In the genomic region with DNA sequence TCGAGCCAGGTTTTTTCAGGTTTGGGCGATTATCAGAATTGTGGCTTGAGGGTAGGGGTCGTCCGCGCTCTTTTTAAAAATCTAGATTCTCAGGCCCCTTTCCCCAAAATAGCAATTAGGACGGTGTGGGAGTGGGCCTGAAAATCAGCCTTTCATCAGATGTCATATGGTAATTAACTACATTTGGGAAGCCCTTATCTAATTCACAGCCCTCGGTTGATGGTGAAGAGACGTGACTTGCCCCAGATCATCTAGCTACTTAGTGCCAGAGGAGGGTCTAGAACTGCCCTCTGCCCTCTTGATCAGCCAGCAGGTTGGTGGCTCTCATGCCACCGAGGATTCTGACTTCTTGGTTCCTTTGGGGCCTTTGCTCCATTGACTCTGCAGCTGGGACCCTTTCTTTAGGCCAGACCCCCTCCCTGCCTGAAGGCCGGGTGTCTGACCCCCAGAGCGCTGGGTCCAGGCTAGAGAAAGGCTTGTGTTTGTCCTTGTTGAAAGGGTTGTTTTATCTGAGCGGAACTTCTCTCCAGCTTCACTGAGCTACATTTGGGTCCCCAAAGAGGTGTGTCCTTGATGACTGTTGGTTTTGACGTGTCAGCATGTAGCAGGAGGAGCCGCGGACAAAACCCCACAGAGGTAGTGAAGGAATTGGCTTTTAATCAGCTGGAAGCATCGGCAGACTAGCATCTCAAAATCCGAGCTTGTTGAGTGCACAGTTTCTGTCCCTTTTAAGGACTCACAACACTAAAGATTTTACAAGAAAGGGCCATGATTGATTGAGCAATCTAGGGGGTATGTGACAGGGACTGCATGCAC, we compare ENCODE assay signal across 8 cellular contexts. TPM values are rescaled to one million over a fixed set of nuclear protein-coding genes. Genes with fewer than 3 reads are reported as not detected.
DNase-seq lines count a peak whose midpoint lies in the region; ATAC-seq and TF ChIP-seq lines count a peak whose summit lies in the region.

No MANE protein-coding gene starts in this region.

- peak overlapping the region; percentile 98 for H3K9ac ChIP-seq in skeletal muscle satellite cell (ENCODE audit: low read depth, low read length)

- 20% methylated on average over 17 of the region's 17 CpGs for WGBS in right cardiac atrium

- peak in 1 of 2 donors; percentile 8 for ATAC-seq in right cardiac atrium

- peak overlapping the region; percentile 26 for H3K27ac ChIP-seq in right cardiac atrium (ENCODE audit: low read length)

- TF ChIP-seq CTCF in GM10248 (IDR thresholded peaks at IDR 0.05; ENCODE audit: control extremely low read depth, extremely low read depth, low read depth, missing control alignments), result no peak

- CTCF ChIA-PET in GM10248 (lab: Yijun Ruan, JAX), result interaction anchor here (0.6 to 1.9 kb wide), 9 partner anchors 9 to 93 kb away, joined by 3 to 7 read pairs (median 4); no protein-coding TSS in a partner anchor

- POLR2A ChIA-PET in GM10248 (lab: Yijun Ruan, JAX), result interaction anchor here (0.6 to 1.1 kb wide), 2 partner anchors 17 to 1767 kb away, joined by 3 to 4 read pairs; a partner anchor contains a TSS

- H3K4me2 ChIP-seq in skeletal muscle satellite cell (ENCODE audit: low read length), result peak overlapping the region; percentile 97

- intact Hi-C loops in right cardiac atrium (cut with DNase I), result loop anchor here in 2 of 4 donors (5.0 to 10.0 kb wide), 2 partner anchors 150 to 213 kb away; no protein-coding TSS in a partner anchor

- peak overlapping the region; percentile 56 for H3K4me3 ChIP-seq in right cardiac atrium (ENCODE audit: low read length)
- peak overlapping the region; percentile 85 for H3K4me3 ChIP-seq in skeletal muscle satellite cell (ENCODE audit: low read length)

- no peaks in the 10 kb centered on the region for H3K27me3 ChIP-seq in right cardiac atrium (ENCODE audit: control insufficient read depth, insufficient read depth)
- no peaks in the 10 kb centered on the region for H3K27me3 ChIP-seq in skeletal muscle satellite cell (ENCODE audit: control insufficient read depth, insufficient read depth, low read length)

- H3K9me3 ChIP-seq in right cardiac atrium (ENCODE audit: control insufficient read depth, low read length) (no peaks in the 10 kb centered on the region), skeletal muscle satellite cell (replicated peaks; ENCODE audit: low read length) (no peaks in the 10 kb centered on the region)

- peak; percentile 62 for DNase-seq in GM10248 (ENCODE audit: extremely low spot score)
- DNase-seq in HCEC 1CT, result peak; percentile 32
- DNase-seq in NOMO-1 treated with dmso at 0.1 percent for 144 hours (lab: John Stamatoyannopoulos, UW; ENCODE audit: unreplicated experiment), result peak; percentile 58
- DNase-seq in activated effector memory CD4-positive, alpha-beta T cell treated with anti-CD3 and anti-CD28 coated beads, Interleukin-2, amount 50 U/mL, for 16 hours, result peak; percentile 83
- DNase-seq in right cardiac atrium, result no peak
- DNase-seq in hippocampal formation (lab: John Stamatoyannopoulos, UW), result no peak
- DNase-seq in DMS153 (lab: John Stamatoyannopoulos, UW), result no peak

- H3K4me1 ChIP-seq in right cardiac atrium (ENCODE audit: control insufficient read depth, insufficient read depth, low read length) (no peaks in the 10 kb centered on the region), skeletal muscle satellite cell (ENCODE audit: control insufficient read depth, insufficient read depth, low read length) (peaks cover 28% of the 10 kb centered on the region)

- H3K36me3 ChIP-seq in skeletal muscle satellite cell (ENCODE audit: insufficient read depth, low read length), result peaks cover 23% of the 10 kb centered on the region

RNA-seq across cellular contexts. Expression of a gene that starts 0.9 kb away (rescaled TPM):
- 1 to 10 TPM; 4.0 to 9.5 (median 6.9) TPM for total RNA-seq in right cardiac atrium
- polyA plus RNA-seq in right cardiac atrium, result 4.1 TPM
- total RNA-seq in skeletal muscle satellite cell (2012; rRNA removed), result 41.5 and 48.4 TPM in 2 replicates

RNA-seq across cellular contexts. Expression of a gene that starts 16.8 kb away (rescaled TPM):
- total RNA-seq in right cardiac atrium, result 1 to 10 TPM; 3.4 to 5.8 (median 4.7) TPM
- polyA plus RNA-seq in right cardiac atrium, result 5.3 TPM
- total RNA-seq in skeletal muscle satellite cell (2012; rRNA removed), result 1.7 and 2.0 TPM in 2 replicates

Comparison
In these comparisons a context has a peak if more than half of its experiments do, and no peak if none do; other contexts are left out.
1. DNase-seq: peak in GM10248 (single experiment), HCEC 1CT (single experiment), NOMO-1 treated with dmso at 0.1 percent for 144 hours (single experiment) and activated effector memory CD4-positive, alpha-beta T cell treated with anti-CD3 and anti-CD28 coated beads, Interleukin-2, amount 50 U/mL, for 16 hours (single experiment); none in right cardiac atrium (0 of 3), hippocampal formation (0 of 2) and DMS153 (single experiment).